Comparison of ENCODE assay signal across 8 cellular contexts in genomic region chr22:36384766-36385400, GRCh38. TPM values are rescaled to one million over a fixed set of nuclear protein-coding genes. Genes with fewer than 3 reads are reported as not detected.
A peak's percentile ranks its signal among the peaks of the same experiment; 100 is the strongest.
DNase-seq lines count a peak whose midpoint lies in the region; ATAC-seq and TF ChIP-seq lines count a peak whose summit lies in the region.

No MANE protein-coding gene starts in this region.

- ATAC-seq in CD4-positive, alpha-beta T cell (ENCODE audit: poor library complexity) = peak; percentile 45
- ATAC-seq in activated CD8-positive, alpha-beta T cell treated with anti-CD3 and anti-CD28 coated beads, Interleukin-2, amount 10 ng/mL, durations not matched to agents 7 days and 5 days = no peak
- ATAC-seq in HG03108 (IDR thresholded peaks at IDR 0.05; ENCODE audit: unreplicated experiment) = no peak

- WGBS in HUES64 = 25% methylated on average over 5 of the region's 6 CpGs

- peak overlapping the region; percentile 93 for H3K27ac Mint-ChIP-seq in CD4-positive, alpha-beta T cell
- H3K27ac Mint-ChIP-seq in activated CD8-positive, alpha-beta T cell treated with anti-CD3 and anti-CD28 coated beads, Interleukin-2, amount 10 ng/mL, durations not matched to agents 7 days and 5 days = peak overlapping the region; percentile 92

- CTCF ChIA-PET in CD4-positive, alpha-beta T cell (lab: Charles Lee) = interaction anchor here (0.8 to 2.3 kb wide), 16 partner anchors 14 to 101 kb away, joined by 3 to 10 read pairs (median 4); no protein-coding TSS in a partner anchor
- CTCF ChIA-PET in activated CD8-positive, alpha-beta T cell treated with anti-CD3 and anti-CD28 coated beads, Interleukin-2, amount 10 ng/mL, durations not matched to agents 7 days and 5 days (lab: Charles Lee) = interaction anchor here (0.7 to 2.9 kb wide), 17 partner anchors 9 to 86 kb away, joined by 3 to 28 read pairs (median 4); no protein-coding TSS in a partner anchor

- H3K4me3 Mint-ChIP-seq in CD4-positive, alpha-beta T cell = peak overlapping the region; percentile 89
- peak overlapping the region; percentile 88 for H3K4me3 Mint-ChIP-seq in activated CD8-positive, alpha-beta T cell treated with anti-CD3 and anti-CD28 coated beads, Interleukin-2, amount 10 ng/mL, durations not matched to agents 7 days and 5 days

- intact Hi-C loops in CD4-positive, alpha-beta T cell (cut with DNase I, micrococcal nuclease) = loop anchor here (1.0 to 5.0 kb wide), 8 partner anchors 8 to 87 kb away; no protein-coding TSS in a partner anchor

- H3K9ac ChIP-seq in HUES64 (ENCODE audit: low read depth, low read length) = peak overlapping the region; percentile 90
- H3K9ac ChIP-seq in rectal smooth muscle tissue (ENCODE audit: low read length) = peak overlapping the region; percentile 69

- no peaks in the 10 kb centered on the region for H3K9me3 Mint-ChIP-seq in CD4-positive, alpha-beta T cell
- H3K9me3 Mint-ChIP-seq in activated CD8-positive, alpha-beta T cell treated with anti-CD3 and anti-CD28 coated beads, Interleukin-2, amount 10 ng/mL, durations not matched to agents 7 days and 5 days (ENCODE audit: insufficient read depth) = no peaks in the 10 kb centered on the region

- peak in 8 of 10 experiments; percentile 46 to 72 (median 60) for DNase-seq in CD4-positive, alpha-beta T cell
- peak; percentile 74 for DNase-seq in activated CD8-positive, alpha-beta T cell treated with anti-CD3 and anti-CD28 coated beads, Interleukin-2, amount 10 ng/mL, durations not matched to agents 7 days and 5 days
- DNase-seq in fibroblast of the aortic adventitia (ENCODE audit: low read depth) = peak; percentile 55
- DNase-seq in NCI-H1048 (lab: John Stamatoyannopoulos, UW) = no peak
- no peak for DNase-seq in NCI-H2029 treated with DMSO at 0.1 percent for 48 hours (lab: John Stamatoyannopoulos, UW)

- H3K4me3 ChIP-seq in HUES64 (ENCODE audit: low read length) = peak overlapping the region; percentile 80
- H3K4me3 ChIP-seq in fibroblast of the aortic adventitia (ENCODE audit: low read depth, low read length) = peak overlapping the region; percentile 86
- H3K4me3 ChIP-seq in rectal smooth muscle tissue (ENCODE audit: low read length) = peak overlapping the region; percentile 94

- peaks cover 67% of the 10 kb centered on the region for H3K36me3 Mint-ChIP-seq in CD4-positive, alpha-beta T cell (ENCODE audit: low read depth)
- peaks cover 57% of the 10 kb centered on the region for H3K36me3 Mint-ChIP-seq in activated CD8-positive, alpha-beta T cell treated with anti-CD3 and anti-CD28 coated beads, Interleukin-2, amount 10 ng/mL, durations not matched to agents 7 days and 5 days (ENCODE audit: low read depth)

- H3K27ac ChIP-seq in CD4-positive, alpha-beta T cell (ENCODE audit: low read depth, low read length) = peak overlapping the region; percentile 91
- H3K27ac ChIP-seq in HUES64 (ENCODE audit: low read depth, low read length) = peak overlapping the region; percentile 89
- peak overlapping the region; percentile 97 for H3K27ac ChIP-seq in rectal smooth muscle tissue (ENCODE audit: low read depth, low read length)

- POLR2A ChIA-PET in CD4-positive, alpha-beta T cell (lab: Charles Lee) = interaction anchor here (0.7 to 44.0 kb wide), 25 partner anchors 11 to 737 kb away, joined by 3 to 1847 read pairs (median 4); partner anchors contain the start of genes APOL6 and TXN2
- POLR2A ChIA-PET in activated CD8-positive, alpha-beta T cell treated with anti-CD3 and anti-CD28 coated beads, Interleukin-2, amount 10 ng/mL, durations not matched to agents 7 days and 5 days (lab: Charles Lee) = interaction anchor here (0.6 to 5.1 kb wide), 17 partner anchors 8 to 660 kb away, joined by 3 to 37 read pairs (median 5); no protein-coding TSS in a partner anchor

- peaks cover 21% of the 10 kb centered on the region for H3K36me3 ChIP-seq in HUES64 (ENCODE audit: insufficient read depth, low read length)
- H3K36me3 ChIP-seq in rectal smooth muscle tissue (ENCODE audit: control insufficient read depth, insufficient read depth, low read length) = peaks cover 9% of the 10 kb centered on the region

- H3K27me3 ChIP-seq in CD4-positive, alpha-beta T cell (ENCODE audit: control insufficient read depth, insufficient read depth, low read length) = no peaks in the 10 kb centered on the region
- H3K27me3 ChIP-seq in HUES64 (ENCODE audit: insufficient read depth, low read length) (no peaks in the 10 kb centered on the region), rectal smooth muscle tissue (ENCODE audit: control insufficient read depth, insufficient read depth, low read length) (no peaks in the 10 kb centered on the region)

- peaks cover 66% of the 10 kb centered on the region for H3K4me1 Mint-ChIP-seq in CD4-positive, alpha-beta T cell (ENCODE audit: low read depth)
- H3K4me1 Mint-ChIP-seq in activated CD8-positive, alpha-beta T cell treated with anti-CD3 and anti-CD28 coated beads, Interleukin-2, amount 10 ng/mL, durations not matched to agents 7 days and 5 days (ENCODE audit: low read depth) = peaks cover 66% of the 10 kb centered on the region

- peak; percentile 22 for TF ChIP-seq CTCF in CD4-positive, alpha-beta T cell (IDR thresholded peaks at IDR 0.05)
- peak; percentile 1 for TF ChIP-seq CTCF in fibroblast of the aortic adventitia (IDR thresholded peaks at IDR 0.05; ENCODE audit: insufficient read depth, low read length)

- H3K27me3 Mint-ChIP-seq in CD4-positive, alpha-beta T cell = no peaks in the 10 kb centered on the region
- no peaks in the 10 kb centered on the region for H3K27me3 Mint-ChIP-seq in activated CD8-positive, alpha-beta T cell treated with anti-CD3 and anti-CD28 coated beads, Interleukin-2, amount 10 ng/mL, durations not matched to agents 7 days and 5 days (ENCODE audit: low read depth)

- no peaks in the 10 kb centered on the region for H3K9me3 ChIP-seq in CD4-positive, alpha-beta T cell (ENCODE audit: control insufficient read depth, low read length)
- no peaks in the 10 kb centered on the region for H3K9me3 ChIP-seq in HUES64 (ENCODE audit: insufficient read depth, low read depth, low read length)

- peaks cover 15% of the 10 kb centered on the region for H3K4me1 ChIP-seq in HUES64 (ENCODE audit: insufficient read depth, low read length)
- H3K4me1 ChIP-seq in rectal smooth muscle tissue (ENCODE audit: control insufficient read depth, insufficient read depth, low read length) = peaks cover 21% of the 10 kb centered on the region

RNA-seq across cellular contexts. Expression of gene MYH9, which starts 2.9 kb away (rescaled TPM):
- total RNA-seq in CD4-positive, alpha-beta T cell = 100 to 1,000 TPM; 901 to 925 TPM
- 117 TPM for polyA plus RNA-seq in HUES64 (2013, experiment 1 of 2)
- 121 TPM for polyA plus RNA-seq in HUES64 (2013, experiment 2 of 2)
- 100 to 1,000 TPM; 857 to 883 TPM for total RNA-seq in activated CD8-positive, alpha-beta T cell treated with anti-CD3 and anti-CD28 coated beads, Interleukin-2, amount 10 ng/mL, durations not matched to agents 7 days and 5 days
- 339 and 386 TPM in 2 replicates for total RNA-seq in fibroblast of the aortic adventitia (ENCODE audit: low replicate concordance)

Comparison
In these comparisons a context has a peak if more than half of its experiments do, and no peak if none do; other contexts are left out.
1. DNase-seq: peak in CD4-positive, alpha-beta T cell (8 of 10), activated CD8-positive, alpha-beta T cell treated with anti-CD3 and anti-CD28 coated beads, Interleukin-2, amount 10 ng/mL, durations not matched to agents 7 days and 5 days (single experiment) and fibroblast of the aortic adventitia (single experiment); none in NCI-H1048 (single experiment) and NCI-H2029 treated with DMSO at 0.1 percent for 48 hours (single experiment).
2. Peak in every context shown above with its lines, with median percentiles within 50 percentile points of each other: H3K27ac ChIP-seq and H3K4me3 ChIP-seq.